ENCODE assay signal across 1 cellular context in genomic region chr11:57474017-57474750, GRCh38.
TF ChIP-seq lines count a peak whose summit lies in the region.

No MANE protein-coding gene starts in this region.

TF ChIP-seq in K562, 482 proteins besides CTCF, POLR2A, EP300 and RAD21:
- TF ChIP-seq PCBP2 (IDR thresholded peaks at IDR 0.05; ENCODE audit: low read depth, low read length, poor library complexity, severe bottlenecking) (no peak), POLR2G (IDR thresholded peaks at IDR 0.05; ENCODE audit: low read depth, low read length) (peak; percentile 63), C11orf30 (IDR thresholded peaks at IDR 0.05; ENCODE audit: low read depth) (peak; percentile 32; the same call in 1 of the 2 replicates), TAF1 (IDR thresholded peaks at IDR 0.05; ENCODE audit: control insufficient read depth, extremely low read depth, insufficient read depth, low read length, severe bottlenecking) (no peak), PRDM10 (IDR thresholded peaks at IDR 0.05; ENCODE audit: partially characterized antibody) (no peak), ZNF324 (CRISPR knock-in tag; IDR thresholded peaks at IDR 0.05) (no peak), DEAF1 (CRISPR knock-in tag; IDR thresholded peaks at IDR 0.05) (no peak), ZNF347 (CRISPR knock-in tag; IDR thresholded peaks at IDR 0.05; ENCODE audit: low read depth) (no peak), ZNF79 (CRISPR knock-in tag; IDR thresholded peaks at IDR 0.05; ENCODE audit: low read depth) (no peak), ZNF316 (IDR thresholded peaks at IDR 0.05) (peak; percentile 42; the same call in 1 of the 2 replicates), LARP7 (IDR thresholded peaks at IDR 0.05) (no peak), PBX2 (CRISPR knock-in tag; IDR thresholded peaks at IDR 0.05; ENCODE audit: low read depth) (peak; percentile 51), PBX2 (tag; conservative IDR thresholded peaks at IDR 0.05; ENCODE audit: low read depth) (0 out of 2 replicates have a peak, but pooled peaks have one; percentile 31), SPI1 (IDR thresholded peaks at IDR 0.05; ENCODE audit: borderline replicate concordance, low read depth, low read length) (peak; percentile 97), CC2D1A (IDR thresholded peaks at IDR 0.05) (no peak), SAFB2 (IDR thresholded peaks at IDR 0.05; ENCODE audit: borderline replicate concordance, low read depth, low read length, severe bottlenecking) (no peak), NFE2 (IDR thresholded peaks at IDR 0.05; ENCODE audit: low read depth) (0 out of 2 replicates have a peak, but pooled peaks have one; percentile 28), THAP7 (CRISPR knock-in tag; IDR thresholded peaks at IDR 0.05) (no peak), TFAP4 (CRISPR knock-in tag; IDR thresholded peaks at IDR 0.05; ENCODE audit: borderline replicate concordance) (peak; percentile 52; the same call in 1 of the 2 replicates), PKNOX1 (IDR thresholded peaks at IDR 0.05) (peak; percentile 84), ZNF778 (CRISPR knock-in tag; IDR thresholded peaks at IDR 0.05) (no peak), TAF7 (tag; IDR thresholded peaks at IDR 0.05) (no peak), FUS (optimal IDR thresholded peaks at IDR 0.05; ENCODE audit: low read depth, low read length) (no peak), MLLT1 (IDR thresholded peaks at IDR 0.05) (no peak), ZNF143 (CRISPR knock-in tag; IDR thresholded peaks at IDR 0.05) (no peak), HNRNPH1 (optimal IDR thresholded peaks at IDR 0.05; ENCODE audit: low read depth, low read length) (no peak)
